In genomic region chr7:13092708-13093005, GRCh38 we compare ENCODE assay signal across 1 cellular context.
TF ChIP-seq lines count a peak whose summit lies in the region.

No MANE protein-coding gene starts in this region.

TF ChIP-seq in HepG2, 621 proteins besides CTCF, POLR2A, EP300 and RAD21 (continued from another document):
- TF ChIP-seq AFF4 (CRISPR knock-in tag; IDR thresholded peaks at IDR 0.05): no peak
- no peak for TF ChIP-seq HMGXB3 (CRISPR knock-in tag; IDR thresholded peaks at IDR 0.05; ENCODE audit: borderline replicate concordance)
- TF ChIP-seq NFYB (CRISPR knock-in tag; IDR thresholded peaks at IDR 0.05): no peak
- TF ChIP-seq ZBTB7B (CRISPR knock-in tag; IDR thresholded peaks at IDR 0.05): no peak
- TF ChIP-seq HNF1B (CRISPR knock-in tag; IDR thresholded peaks at IDR 0.05): no peak
- TF ChIP-seq DPF2 (CRISPR knock-in tag; IDR thresholded peaks at IDR 0.05; ENCODE audit: borderline replicate concordance, low read depth): no peak
- no peak for TF ChIP-seq AKAP8 (CRISPR knock-in tag; IDR thresholded peaks at IDR 0.05)
